Comparison of ENCODE assay signal across 21 cellular contexts in the genomic region with DNA sequence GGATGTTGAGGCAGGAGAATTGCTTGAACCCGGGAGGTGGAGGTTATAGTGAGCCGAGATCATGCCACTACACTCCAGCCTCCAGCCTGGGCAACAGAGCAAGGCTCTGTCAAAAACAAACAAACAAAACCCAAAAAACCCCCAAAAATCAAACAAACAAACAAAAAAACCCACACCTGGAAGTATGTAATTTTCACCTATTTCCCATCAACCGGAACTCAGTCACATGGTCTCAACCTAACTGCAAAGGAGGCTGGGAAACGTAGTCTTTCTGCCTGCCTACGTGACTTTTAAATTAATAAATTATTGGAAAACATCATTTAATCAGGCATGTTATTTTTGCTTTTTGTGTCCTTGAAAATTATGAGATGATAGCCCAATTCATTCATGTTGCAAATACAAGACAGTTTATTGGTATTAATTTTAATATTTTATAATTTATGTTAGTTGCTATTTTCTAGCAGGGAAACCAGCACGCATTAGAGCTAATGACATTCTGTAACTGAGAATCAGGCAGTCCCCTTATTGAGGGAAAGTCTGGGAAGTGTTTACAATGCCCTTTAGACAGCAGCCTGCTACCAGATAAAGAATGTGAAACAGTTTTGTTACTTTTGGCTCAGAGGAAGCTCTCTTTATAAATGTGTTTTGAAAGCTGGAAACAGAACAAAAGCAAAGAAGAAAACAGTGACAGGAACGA.
A peak's percentile ranks its signal among the peaks of the same experiment; 100 is the strongest.
DNase-seq lines count a peak whose midpoint lies in the region; ATAC-seq, FAIRE-seq and TF ChIP-seq lines count a peak whose summit lies in the region.
"Had no signal": no experiment of that assay in that cellular context is flagged by ENCODE, and none has a peak within 500 bp of the region (broad histone marks: within the 10 kb centered on the region; RNA-seq: fewer than 3 reads in every experiment).

No MANE protein-coding gene starts in this region.

- H4K5ac ChIP-seq in H1 (ENCODE audit: insufficient read length, low read depth, low read length) = no peak overlapping the region

- H3K9me3 ChIP-seq in H1 (ENCODE audit: insufficient read depth in 2 of 2, low read depth in 1 of 2, low read length in 1 of 2) (peaks cover 0 to 2% of the 10 kb centered on the region in 2 experiments; a peak in 1 of 4 replicates), mesenchymal stem cell (ENCODE audit: control insufficient read depth, low read length) (no peaks in the 10 kb centered on the region), ascending aorta (no peaks in the 10 kb centered on the region)
- H3K9me3 ChIP-seq: neutrophil had no signal

- ATAC-seq in GM21515 (IDR thresholded peaks at IDR 0.05; ENCODE audit: unreplicated experiment) = no peak
- ATAC-seq: CD8-positive, alpha-beta T cell had no signal

- H3K23me2 ChIP-seq in H1 (ENCODE audit: low read depth, low read length) = no peaks in the 10 kb centered on the region

- H2AFZ ChIP-seq in H1 (ENCODE audit: low read length) (no peak overlapping the region), mesenchymal stem cell (ENCODE audit: low read depth, low read length) (no peak overlapping the region)

- no peak overlapping the region for H4K8ac ChIP-seq in H1 (ENCODE audit: extremely low read depth, insufficient read depth, low read length)
- no peak overlapping the region for H4K8ac ChIP-seq in mesenchymal stem cell (ENCODE audit: low read length)

- TF ChIP-seq RAD21 in Ishikawa (IDR thresholded peaks at IDR 0.05; ENCODE audit: low read depth) = no peak
- TF ChIP-seq RAD21 in H1 (IDR thresholded peaks at IDR 0.05 in 1 of 2, conservative IDR thresholded peaks at IDR 0.05 in 1 of 2; ENCODE audit: low read depth in 2 of 2, low read length in 2 of 2) = no peak

- FAIRE-seq in H1 (lab: Jason Lieb, UNC) = no peak
- FAIRE-seq: colon, frontal cortex had no signal

- H3K79me2 ChIP-seq in H1 (ENCODE audit: control insufficient read depth in 1 of 2, insufficient read depth in 2 of 2, low read length in 2 of 2) = no peaks in the 10 kb centered on the region

- POLR2A ChIA-PET in BJ (lab: Charles Lee) = interaction anchor here (0.6 kb wide), 1 partner anchor 270 kb away, joined by 4 read pairs; no protein-coding TSS in a partner anchor
- POLR2A ChIA-PET in H1 (lab: Charles Lee; ENCODE audit: partially characterized antibody) = no interaction called here

- 88% methylated on average over 7 of the region's 7 CpGs; no CpG with 5 or more reads in 1 of the 2 experiments for WGBS in H1 (ENCODE audit: extremely low coverage in 1 of 2, insufficient coverage in 1 of 2, insufficient read length in 1 of 2, insufficient replicate concordance in 2 of 2, low coverage in 1 of 2, low lambda C conversion rate in 2 of 2, missing lambda C conversion rate in 1 of 2), 2 experiments
- 72% methylated on average over 4 of the region's 7 CpGs for WGBS in mesenchymal stem cell

- H2BK5ac ChIP-seq in H1 (ENCODE audit: low read depth, low read length) (no peak overlapping the region), mesenchymal stem cell (ENCODE audit: low read depth, low read length, poor library complexity, severe bottlenecking) (no peak overlapping the region)

- no peak overlapping the region for H3K27ac ChIP-seq in H1 (ENCODE audit: low read depth, low read length)
- no peak overlapping the region for H3K27ac ChIP-seq in mesenchymal stem cell (ENCODE audit: low read length, poor library complexity, severe bottlenecking)
- no peak overlapping the region for H3K27ac ChIP-seq in ascending aorta
- H3K27ac ChIP-seq: KMS-11, neutrophil had no signal

- no peaks in the 10 kb centered on the region for H3K36me3 ChIP-seq in BJ (ENCODE audit: control insufficient read depth, insufficient read depth, low read length)
- no peaks in the 10 kb centered on the region for H3K36me3 ChIP-seq in H1 (ENCODE audit: control insufficient read depth in 2 of 4, insufficient read depth in 4 of 4, low read length in 3 of 4)
- no peaks in the 10 kb centered on the region for H3K36me3 ChIP-seq in mesenchymal stem cell (ENCODE audit: control insufficient read depth in 1 of 2, insufficient read depth in 2 of 2, low read depth in 1 of 2, low read length in 2 of 2)
- no peaks in the 10 kb centered on the region for H3K36me3 ChIP-seq in ascending aorta
- H3K36me3 ChIP-seq: neutrophil had no signal

- H2AK5ac ChIP-seq in H1 (ENCODE audit: low read depth, low read length) (no peak overlapping the region), mesenchymal stem cell (ENCODE audit: low read length, severe bottlenecking) (no peak overlapping the region)

- H4K91ac ChIP-seq in H1 (replicated peaks; ENCODE audit: insufficient read length, low read length) = no peak overlapping the region
- no peak overlapping the region for H4K91ac ChIP-seq in mesenchymal stem cell (ENCODE audit: low read length)

- TF ChIP-seq EP300 in Ishikawa (IDR thresholded peaks at IDR 0.05; ENCODE audit: borderline replicate concordance) = no peak
- TF ChIP-seq EP300 in H1 (IDR thresholded peaks at IDR 0.05; ENCODE audit: borderline replicate concordance in 1 of 2, low read depth in 2 of 2, low read length in 2 of 2) = no peak

- H3K4ac ChIP-seq in H1 (replicated peaks; ENCODE audit: insufficient read length, low read depth, low read length) (no peak overlapping the region), mesenchymal stem cell (ENCODE audit: low read depth in 1 of 2, low read length in 2 of 2) (no peak overlapping the region)

- H3K56ac ChIP-seq in H1 (replicated peaks; ENCODE audit: insufficient read length, low read depth, low read length) = no peak overlapping the region

- CTCF ChIA-PET in BJ (lab: Yijun Ruan, JAX) (interaction anchor here (0.6 kb wide), 1 partner anchor 313 kb away, joined by 3 read pairs; no protein-coding TSS in a partner anchor), H1 (lab: Charles Lee; ENCODE audit: partially characterized antibody) (interaction anchor here (0.7 to 1.6 kb wide), 2 partner anchors 15 to 55 kb away, joined by 3 to 5 read pairs; no protein-coding TSS in a partner anchor)

- no peak overlapping the region for H2BK20ac ChIP-seq in H1 (ENCODE audit: low read length)

- intact Hi-C loops in ascending aorta (cut with DNase I) = no loop called here

- TF ChIP-seq POLR2A in H1 (IDR thresholded peaks at IDR 0.05; ENCODE audit: control extremely low read depth in 1 of 2, low read depth in 2 of 2, low read length in 2 of 2) = no peak

- H3K9ac ChIP-seq in H1 (replicated peaks in 1 of 4; ENCODE audit: extremely low read depth in 1 of 4, low read depth in 3 of 4, low read length in 3 of 4) = no peak overlapping the region
- H3K9ac ChIP-seq in mesenchymal stem cell (ENCODE audit: low read length) = no peak overlapping the region
- H3K9ac ChIP-seq: KMS-11 had no signal

- H2BK15ac ChIP-seq in H1 (ENCODE audit: low read length) (no peak overlapping the region), mesenchymal stem cell (ENCODE audit: low read depth, poor library complexity, severe bottlenecking) (no peak overlapping the region)

- no peak for DNase-seq in BJ (ENCODE audit: low read depth)
- no peak for DNase-seq in H1 (ENCODE audit: low read depth in 1 of 2, low spot score in 2 of 2)
- DNase-seq in mesenchymal stem cell = peak; percentile 46
- DNase-seq in NCI-H524 treated with DMSO at 0.1 percent for 48 hours (lab: John Stamatoyannopoulos, UW) = no peak
- no peak for DNase-seq in ascending aorta (ENCODE audit: low spot score in 2 of 2)
- no peak for DNase-seq in NCI-H1694 (lab: John Stamatoyannopoulos, UW)
- DNase-seq: activated CD4-positive, alpha-beta T cell treated with anti-CD3 and anti-CD28 coated beads, Interleukin-2, amount 50 U/mL, for 4 hours; activated gamma-delta T cell; amniotic stem cell; CD8-positive, alpha-beta T cell; DMS79 treated with DMSO at 0.1 percent for 48 hours; endodermal cell; NCI-H1092 treated with DMSO at 0.1 percent for 48 hours; NCI-H2081 treated with DMSO at 0.1 percent for 48 hours; NCI-H510A treated with DMSO at 0.1 percent for 48 hours had no signal

- H3K79me1 ChIP-seq in H1 (ENCODE audit: low read depth, low read length) (no peaks in the 10 kb centered on the region), mesenchymal stem cell (replicated peaks; ENCODE audit: low read length, poor library complexity, severe bottlenecking) (no peaks in the 10 kb centered on the region)

- peak overlapping the region; percentile 21 for H3K4me3 ChIP-seq in BJ (ENCODE audit: low read depth, low read length)
- H3K4me3 ChIP-seq in H1 (ENCODE audit: extremely low read depth in 1 of 4, insufficient read depth in 2 of 4, low read depth in 3 of 4, low read length in 4 of 4) = no peak overlapping the region
- no peak overlapping the region for H3K4me3 ChIP-seq in mesenchymal stem cell (ENCODE audit: insufficient read depth in 1 of 2, low read depth in 1 of 2, low read length in 2 of 2)
- no peak overlapping the region for H3K4me3 ChIP-seq in ascending aorta

- TF ChIP-seq CTCF in BJ (IDR thresholded peaks at IDR 0.05; ENCODE audit: insufficient read depth, low read depth, low read length) = no peak
- no peak for TF ChIP-seq CTCF in H1 (IDR thresholded peaks at IDR 0.05; ENCODE audit: control extremely low read depth in 1 of 3, insufficient read depth in 1 of 3, low read depth in 1 of 3, low read length in 3 of 3)
- TF ChIP-seq CTCF in ascending aorta (IDR thresholded peaks at IDR 0.05) = no peak

- H2BK12ac ChIP-seq in H1 (ENCODE audit: low read depth, low read length) (no peak overlapping the region), mesenchymal stem cell (ENCODE audit: low read length in 2 of 2) (peak overlapping the region in 1 of 2 experiments; percentile 71)

- H3K18ac ChIP-seq in H1 (ENCODE audit: extremely low read depth, low read length) (no peak overlapping the region), mesenchymal stem cell (ENCODE audit: low read depth in 1 of 2, low read length in 2 of 2) (peak overlapping the region in 1 of 2 experiments; percentile 54)

- H3K27me3 ChIP-seq in BJ (ENCODE audit: control insufficient read depth, insufficient read depth, low read length) (no peaks in the 10 kb centered on the region), H1 (replicated peaks in 1 of 4; ENCODE audit: control insufficient read depth in 3 of 4, extremely low read depth in 1 of 4, insufficient read depth in 3 of 4, low read length in 3 of 4) (no peaks in the 10 kb centered on the region), mesenchymal stem cell (ENCODE audit: control insufficient read depth in 1 of 2, insufficient read depth in 1 of 2, low read length in 2 of 2) (peaks cover 0 to 17% of the 10 kb centered on the region in 2 experiments), ascending aorta (no peaks in the 10 kb centered on the region)
- H3K27me3 ChIP-seq: neutrophil had no signal

- no peaks in the 10 kb centered on the region for H4K20me1 ChIP-seq in H1 (replicated peaks in 1 of 2; ENCODE audit: control insufficient read depth in 1 of 2, insufficient read depth in 2 of 2, low read length in 2 of 2)

- H3K14ac ChIP-seq in H1 (ENCODE audit: insufficient read length) (no peak overlapping the region), mesenchymal stem cell (ENCODE audit: low read length in 2 of 2) (no peak overlapping the region)

- H3K4me2 ChIP-seq in H1 (ENCODE audit: insufficient read depth in 1 of 2, low read depth in 2 of 2, low read length in 2 of 2) (no peak overlapping the region), mesenchymal stem cell (ENCODE audit: low read length, poor library complexity, severe bottlenecking) (no peak overlapping the region)
- H3K4me2 ChIP-seq: KMS-11 had no signal

- H3K4me1 ChIP-seq in H1 (replicated peaks in 1 of 4; ENCODE audit: control insufficient read depth in 3 of 4, insufficient read depth in 4 of 4, low read length in 3 of 4) (no peaks in the 10 kb centered on the region), mesenchymal stem cell (ENCODE audit: control insufficient read depth, insufficient read depth, low read depth, low read length) (no peaks in the 10 kb centered on the region), ascending aorta (no peaks in the 10 kb centered on the region)

- H2BK120ac ChIP-seq in H1 (replicated peaks; ENCODE audit: low read depth, low read length) (no peak overlapping the region), mesenchymal stem cell (ENCODE audit: low read depth, low read length) (no peak overlapping the region)

- no peak overlapping the region for H3K23ac ChIP-seq in H1 (ENCODE audit: insufficient read length)
- no peak overlapping the region for H3K23ac ChIP-seq in mesenchymal stem cell (ENCODE audit: low read length in 2 of 2)
